28 cellular contexts compared by ENCODE assay signal in genomic region chr10:60930237-60930636, GRCh38. TPM values are rescaled to one million over a fixed set of nuclear protein-coding genes. Genes with fewer than 3 reads are reported as not detected.
"Had no signal": no experiment of that assay in that cellular context is flagged by ENCODE, and none has a peak within 500 bp of the region (broad histone marks: within the 10 kb centered on the region; RNA-seq: fewer than 3 reads in every experiment).

No MANE protein-coding gene starts in this region.

- H3K9me3 ChIP-seq: neutrophil, pancreas, prostate gland, right lobe of liver, sigmoid colon, stomach, suprapubic skin, testis, tibial artery, transverse colon, uterus had no signal

- H3K4me3 ChIP-seq: pancreas, prostate gland, right lobe of liver, sigmoid colon, stomach, suprapubic skin, testis, tibial artery, transverse colon, uterus had no signal

- H3K4me1 Mint-ChIP-seq: naive B cell; naive thymus-derived CD8-positive, alpha-beta T cell; nephron progenitor cell; neural crest cell; stimulated activated effector memory CD8-positive, alpha-beta T cell treated with anti-CD3 and anti-CD28 coated beads, Interleukin-12 subunit alpha, Interleukin-12 subunit beta, amount 100 ng/mL, for 72 hours; stimulated activated naive B cell treated with anti-CD40 and anti-IgM and Interleukin-4, amounts not matched to agents 10 μg/mL and 1 μg/mL and 100 μg/mL, for 72 hours had no signal

- DNase-seq: naive B cell; naive thymus-derived CD8-positive, alpha-beta T cell; nephron progenitor cell; nucleus accumbens; pancreas; right cardiac atrium; right lobe of liver; sigmoid colon; small intestine; stimulated activated CD4-positive, alpha-beta T cell treated with anti-CD3 and anti-CD28 coated beads, Interleukin-15, amount 100 ng/mL, for 24 hours; stimulated activated CD4-positive, alpha-beta T cell treated with anti-CD3 and anti-CD28 coated beads, Interleukin-2, amount 100 ng/mL, for 24 hours; stimulated activated CD4-positive, alpha-beta T cell treated with anti-CD3 and anti-CD28 coated beads, Interleukin-2, amount 100 ng/mL, for 48 hours; stimulated activated CD4-positive, alpha-beta T cell treated with anti-CD3 and anti-CD28 coated beads, Interleukin-4, amount 100 ng/mL, for 24 hours; stimulated activated naive B cell treated with anti-CD40 and anti-IgM and Interleukin-4, amounts not matched to agents 10 μg/mL and 1 μg/mL and 100 μg/mL, for 72 hours; stimulated activated naive CD4-positive, alpha-beta T cell treated with Interleukin-2 at 50 U/mL for 16 hours; stomach; testis; tibial artery; transverse colon; uterus had no signal

- H3K9me3 Mint-ChIP-seq: natural killer cell treated with Interleukin-12 subunit alpha and Interleukin-12 subunit beta and Interleukin-15 and Interleukin-18, amount 100 ng/mL, for 72 hours; stimulated activated naive CD8-positive, alpha-beta T cell treated with anti-CD3 and anti-CD28 coated beads, Interleukin-15, Interleukin-2, amounts not matched to agents 100 ng/mL and 50 ng/mL, for 24 hours had no signal

- ATAC-seq: naive thymus-derived CD8-positive, alpha-beta T cell; natural killer cell treated with Interleukin-12 subunit alpha and Interleukin-12 subunit beta and Interleukin-15 and Interleukin-18, amount 100 ng/mL, for 72 hours; pancreas; right cardiac atrium; right lobe of liver; stimulated activated effector memory CD8-positive, alpha-beta T cell treated with anti-CD3 and anti-CD28 coated beads, Interleukin-12 subunit alpha, Interleukin-12 subunit beta, amount 100 ng/mL, for 72 hours; stimulated activated naive B cell treated with anti-CD40 and anti-IgM and Interleukin-4, amounts not matched to agents 10 μg/mL and 1 μg/mL and 100 μg/mL, for 72 hours had no signal

- H3K27ac ChIP-seq: neutrophil, pancreas, prostate gland, right lobe of liver, sigmoid colon, stomach, suprapubic skin, testis, tibial artery, transverse colon had no signal

- H3K27ac Mint-ChIP-seq: naive B cell; naive thymus-derived CD8-positive, alpha-beta T cell; natural killer cell treated with Interleukin-12 subunit alpha and Interleukin-12 subunit beta and Interleukin-15 and Interleukin-18, amount 100 ng/mL, for 72 hours; nephron progenitor cell; stimulated activated effector memory CD8-positive, alpha-beta T cell treated with anti-CD3 and anti-CD28 coated beads, Interleukin-12 subunit alpha, Interleukin-12 subunit beta, amount 100 ng/mL, for 72 hours; stimulated activated naive B cell treated with anti-CD40 and anti-IgM and Interleukin-4, amounts not matched to agents 10 μg/mL and 1 μg/mL and 100 μg/mL, for 72 hours; stimulated activated naive CD8-positive, alpha-beta T cell treated with anti-CD3 and anti-CD28 coated beads, Interleukin-15, Interleukin-2, amounts not matched to agents 100 ng/mL and 50 ng/mL, for 24 hours; type B pancreatic cell had no signal

- FAIRE-seq: small intestine had no signal

- H3K4me3 Mint-ChIP-seq: naive thymus-derived CD8-positive, alpha-beta T cell; natural killer cell treated with Interleukin-12 subunit alpha and Interleukin-12 subunit beta and Interleukin-15 and Interleukin-18, amount 100 ng/mL, for 72 hours; nephron progenitor cell; neural crest cell; stimulated activated effector memory CD8-positive, alpha-beta T cell treated with anti-CD3 and anti-CD28 coated beads, Interleukin-12 subunit alpha, Interleukin-12 subunit beta, amount 100 ng/mL, for 72 hours; stimulated activated naive B cell treated with anti-CD40 and anti-IgM and Interleukin-4, amounts not matched to agents 10 μg/mL and 1 μg/mL and 100 μg/mL, for 72 hours; stimulated activated naive CD8-positive, alpha-beta T cell treated with anti-CD3 and anti-CD28 coated beads, Interleukin-15, Interleukin-2, amounts not matched to agents 100 ng/mL and 50 ng/mL, for 24 hours; type B pancreatic cell had no signal

- H3K27me3 ChIP-seq: neutrophil, pancreas, right lobe of liver, sigmoid colon, stomach, suprapubic skin, testis, tibial artery, transverse colon, uterus had no signal

- H3K27me3 Mint-ChIP-seq: naive B cell; stimulated activated naive B cell treated with anti-CD40 and anti-IgM and Interleukin-4, amounts not matched to agents 10 μg/mL and 1 μg/mL and 100 μg/mL, for 72 hours; stimulated activated naive CD8-positive, alpha-beta T cell treated with anti-CD3 and anti-CD28 coated beads, Interleukin-15, Interleukin-2, amounts not matched to agents 100 ng/mL and 50 ng/mL, for 24 hours; type B pancreatic cell had no signal

- H3K36me3 Mint-ChIP-seq: naive thymus-derived CD8-positive, alpha-beta T cell; natural killer cell treated with Interleukin-12 subunit alpha and Interleukin-12 subunit beta and Interleukin-15 and Interleukin-18, amount 100 ng/mL, for 72 hours; stimulated activated effector memory CD8-positive, alpha-beta T cell treated with anti-CD3 and anti-CD28 coated beads, Interleukin-12 subunit alpha, Interleukin-12 subunit beta, amount 100 ng/mL, for 72 hours had no signal

- H3K4me1 ChIP-seq: pancreas, prostate gland, right lobe of liver, suprapubic skin, uterus had no signal

- H3K36me3 ChIP-seq: neutrophil, pancreas, prostate gland, right lobe of liver, sigmoid colon, suprapubic skin, tibial artery, transverse colon, uterus had no signal

RNA-seq across cellular contexts. Expression of gene RHOBTB1, which starts 13.7 kb away (rescaled TPM):
- polyA plus RNA-seq: naive thymus-derived CD8-positive, alpha-beta T cell had no signal
